Comparison of ENCODE assay signal across 26 cellular contexts in the genomic region with DNA sequence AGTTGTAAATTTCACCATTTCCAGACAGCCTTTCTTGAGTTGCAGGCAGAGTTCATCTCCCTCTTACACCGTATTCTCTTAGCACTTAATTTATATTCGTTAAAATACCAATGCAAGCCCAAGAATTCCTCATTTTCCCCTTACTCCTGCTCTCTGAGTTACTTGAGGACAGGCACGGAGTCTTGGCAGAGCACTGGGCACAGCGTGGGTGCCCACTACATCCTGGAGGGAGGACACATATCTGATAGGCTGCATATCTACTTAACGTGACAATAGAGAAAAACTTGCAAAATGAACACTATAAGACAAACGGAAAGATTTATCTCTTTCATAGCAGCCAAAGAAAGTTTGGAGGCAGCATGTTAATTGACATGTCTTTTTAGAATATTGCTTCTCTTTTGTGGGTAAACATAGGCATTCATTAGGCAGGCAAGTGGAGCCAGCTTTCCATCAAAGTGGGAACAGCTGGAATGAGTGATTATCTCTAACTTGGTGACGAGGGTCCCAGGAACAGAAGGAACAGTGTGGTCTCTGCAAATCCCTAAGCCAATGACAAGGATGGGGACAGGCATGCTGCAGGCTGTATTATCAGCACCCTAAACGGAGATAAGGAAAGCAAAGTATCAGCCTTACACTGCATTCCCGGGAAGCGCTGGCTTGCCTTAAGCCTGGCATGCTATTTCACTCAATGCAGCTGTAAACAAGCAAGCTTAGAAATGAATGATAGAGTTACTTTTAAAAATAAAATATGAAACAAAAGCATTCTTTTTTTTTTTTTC.
"Had no signal": no experiment of that assay in that cellular context is flagged by ENCODE, and none has a peak within 500 bp of the region (broad histone marks: within the 10 kb centered on the region; RNA-seq: fewer than 3 reads in every experiment).

No MANE protein-coding gene starts in this region.

- H3K27ac ChIP-seq: body of pancreas, SJCRH30 had no signal

- DNase-seq: activated B cell treated with CpG ODN at 0.5 μM for 24 hours; activated CD4-positive, alpha-beta T cell treated with anti-CD3 and anti-CD28 coated beads for 1 hour; activated CD4-positive, alpha-beta T cell treated with anti-CD3 and anti-CD28 coated beads, Interleukin-2, amount 10 ng/mL, durations not matched to agents 24 days and 14 days; activated CD4-positive, alpha-beta T cell treated with anti-CD3 and anti-CD28 coated beads, Interleukin-2, amount 50 U/mL, for 48 hours; activated CD8-positive, alpha-beta memory T cell treated with anti-CD3 and anti-CD28 coated beads, Interleukin-2, amount 10 ng/mL, durations not matched to agents 7 days and 5 days; activated effector memory CD4-positive, alpha-beta T cell treated with Interleukin-2 at 50 U/mL for 16 hours; activated naive CD4-positive, alpha-beta T cell; activated T-cell treated with anti-CD3 and anti-CD28 coated beads, Interleukin-2, amount 50 U/mL, for 24 hours; aorta; body of pancreas; central memory CD4-positive, alpha-beta T cell; Kasumi-1; KBM-7; NCI-H1105 treated with DMSO at 0.1 percent for 48 hours; NCI-H1436 treated with DMSO at 0.1 percent for 48 hours; NCI-H187; NCI-H2081; NCI-H510A treated with DMSO at 0.1 percent for 48 hours; NCI-H748 treated with DMSO at 0.1 percent for 48 hours; OCI-M1; Right ventricle myocardium superior; RPMI8226; SJCRH30; SK-N-SH; SW 1271 had no signal

- H3K4me3 ChIP-seq: body of pancreas, SJCRH30 had no signal

- ATAC-seq: activated CD8-positive, alpha-beta memory T cell treated with anti-CD3 and anti-CD28 coated beads, Interleukin-2, amount 10 ng/mL, durations not matched to agents 7 days and 5 days; body of pancreas; Panc1 had no signal

- H3K36me3 ChIP-seq: SJCRH30 had no signal

- H3K9me2 ChIP-seq: SK-N-SH had no signal

- H3K9me3 ChIP-seq: body of pancreas, SJCRH30, SK-N-SH had no signal

- H3K4me2 ChIP-seq: SK-N-SH had no signal

- H3K27me3 ChIP-seq: body of pancreas, SJCRH30 had no signal

- H3K4me1 ChIP-seq: body of pancreas, SJCRH30 had no signal
